2 cellular contexts compared by ENCODE assay signal in the genomic region with DNA sequence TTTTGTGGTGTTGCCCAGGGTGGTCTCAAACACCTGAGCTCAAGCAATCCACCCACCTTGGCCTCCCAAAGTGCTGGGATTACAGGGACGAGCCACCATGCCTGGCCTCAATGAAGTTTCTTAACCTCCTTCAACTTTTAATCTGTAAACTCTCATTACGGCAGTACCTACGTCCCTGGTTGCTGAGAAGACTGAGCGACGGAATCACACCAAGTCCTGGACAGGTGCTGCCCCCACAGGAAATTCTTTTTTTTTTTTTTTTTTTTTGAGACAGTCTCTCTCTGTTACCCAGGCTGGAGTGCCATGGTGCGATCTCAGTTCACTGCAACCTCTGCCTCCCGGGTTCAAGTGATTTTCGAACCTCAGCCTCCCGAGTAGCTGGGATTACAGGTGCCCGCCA.
A peak's percentile ranks its signal among the peaks of the same experiment; 100 is the strongest.
TF ChIP-seq lines count a peak whose summit lies in the region.

No MANE protein-coding gene starts in this region.

TF ChIP-seq in HEK293T, 16 proteins besides CTCF, POLR2A, EP300 and RAD21:
- peak; percentile 31; the same call in 1 of the 2 replicates for TF ChIP-seq ZNF384 (IDR thresholded peaks at IDR 0.05)

TF ChIP-seq in HepG2, 621 proteins besides CTCF, POLR2A, EP300 and RAD21:
- TF ChIP-seq RFX5 (IDR thresholded peaks at IDR 0.05; ENCODE audit: low read depth, low read length) = 0 out of 2 replicates have a peak, but pooled peaks have one; percentile 17
TF ChIP-seq in HepG2: peak in this region for 1; not testable (repeated sequence) for 620.
